Comparison of ENCODE assay signal across 8 cellular contexts in the genomic region with DNA sequence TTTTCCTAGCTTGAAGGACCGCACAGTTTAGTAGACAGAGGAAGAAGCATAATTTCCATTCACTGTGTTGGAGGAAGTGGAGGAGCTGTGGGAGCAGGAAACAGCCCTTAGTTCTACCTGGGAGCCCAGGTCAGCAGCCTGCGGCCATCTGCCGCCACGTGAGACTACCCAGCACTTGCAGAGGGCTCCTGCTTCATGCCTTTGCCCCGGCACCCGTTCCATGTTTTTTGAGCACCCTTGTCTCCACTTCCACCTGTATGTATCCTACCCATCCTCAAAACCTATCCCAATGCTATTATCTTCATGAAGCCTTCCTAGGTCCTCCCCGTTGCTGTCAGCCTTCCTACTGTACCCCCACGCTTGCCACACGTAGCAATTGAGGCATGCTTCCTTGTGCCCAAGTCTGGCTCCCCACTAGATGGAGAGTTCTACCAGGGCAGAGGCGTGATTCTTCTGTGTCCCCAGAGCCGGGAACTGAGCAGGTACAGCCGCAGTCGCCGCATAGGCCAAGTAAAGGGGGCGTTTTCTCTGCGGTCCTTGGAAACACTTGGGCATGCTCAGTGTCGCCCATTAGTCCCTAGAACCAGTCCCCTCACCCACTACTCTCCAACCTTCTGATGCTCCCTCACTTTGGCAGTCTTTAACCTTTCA. TPM values are rescaled to one million over a fixed set of nuclear protein-coding genes. Genes with fewer than 3 reads are reported as not detected.
DNase-seq lines count a peak whose midpoint lies in the region; ATAC-seq and TF ChIP-seq lines count a peak whose summit lies in the region.

No MANE protein-coding gene starts in this region.

- no peaks in the 10 kb centered on the region for H3K79me2 ChIP-seq in OCI-LY7 (ENCODE audit: insufficient read depth, low read depth, low read length)

- ATAC-seq in activated CD4-positive, CD25-positive, alpha-beta regulatory T cell treated with anti-CD3 and anti-CD28 coated beads, Interleukin-2, amount 50 U/mL, for 24 hours, result peak; percentile 27 to 31
- peak; percentile 9 for ATAC-seq in HG02759 (IDR thresholded peaks at IDR 0.05; ENCODE audit: unreplicated experiment)
- ATAC-seq in HG02840 (IDR thresholded peaks at IDR 0.05; ENCODE audit: low FRiP score, unreplicated experiment), result no peak
- ATAC-seq in esophagus mucosa, result no peak

- H3K36me3 Mint-ChIP-seq in endothelial cell (ENCODE audit: low read depth, unreplicated experiment), result peaks cover 5% of the 10 kb centered on the region
- peaks cover 11% of the 10 kb centered on the region for H3K36me3 Mint-ChIP-seq in nephron progenitor cell (ENCODE audit: low read depth)

- H3K9me3 ChIP-seq in OCI-LY7 (ENCODE audit: low read length), result no peaks in the 10 kb centered on the region

- CTCF ChIA-PET in OCI-LY7 (lab: Charles Lee; ENCODE audit: unreplicated experiment), result no interaction called here

- peak overlapping the region; percentile 86 for H3K27ac ChIP-seq in OCI-LY7 (ENCODE audit: low read depth, low read length, poor library complexity, severe bottlenecking)

- peak overlapping the region; percentile 98 for H3K4me2 ChIP-seq in OCI-LY7 (ENCODE audit: low read length)

- H3K4me1 Mint-ChIP-seq in endothelial cell (ENCODE audit: unreplicated experiment), result peaks cover 30% of the 10 kb centered on the region
- peaks cover 49% of the 10 kb centered on the region for H3K4me1 Mint-ChIP-seq in nephron progenitor cell

- H2AFZ ChIP-seq in OCI-LY7 (ENCODE audit: low read length), result peak overlapping the region; percentile 61

- H3K27ac Mint-ChIP-seq in endothelial cell (ENCODE audit: unreplicated experiment) (no peak overlapping the region), nephron progenitor cell (peak overlapping the region; percentile 83)

- no peak for DNase-seq in activated CD4-positive, CD25-positive, alpha-beta regulatory T cell (lab: John Stamatoyannopoulos, UW)
- DNase-seq in OCI-LY7 (ENCODE audit: low spot score) (no peak), endothelial cell (ENCODE audit: low spot score) (no peak), nephron progenitor cell (no peak)

- TF ChIP-seq CTCF in OCI-LY7 (conservative IDR thresholded peaks at IDR 0.05; ENCODE audit: low read length), result no peak
- no peak for TF ChIP-seq CTCF in endothelial cell (IDR thresholded peaks at IDR 0.05; ENCODE audit: unreplicated experiment)
- TF ChIP-seq CTCF in nephron progenitor cell (IDR thresholded peaks at IDR 0.05), result no peak

- H3K4me3 ChIP-seq in OCI-LY7 (ENCODE audit: low read depth, low read length, poor library complexity, severe bottlenecking), result peak overlapping the region; percentile 98

- POLR2A ChIA-PET in OCI-LY7 (lab: Charles Lee), result interaction anchor here (0.6 to 0.8 kb wide), 2 partner anchors 18 to 804 kb away, joined by 3 read pairs; no protein-coding TSS in a partner anchor

- no peaks in the 10 kb centered on the region for H4K20me1 ChIP-seq in OCI-LY7 (ENCODE audit: insufficient read depth, low read length)

- no peaks in the 10 kb centered on the region for H3K36me3 ChIP-seq in OCI-LY7 (ENCODE audit: insufficient read depth, low read length)

- no peaks in the 10 kb centered on the region for H3K9me2 ChIP-seq in OCI-LY7 (ENCODE audit: insufficient read depth, low read length)

- intact Hi-C loops in OCI-LY7 (cut with micrococcal nuclease; ENCODE audit: unreplicated experiment), result no loop called here

- no peaks in the 10 kb centered on the region for H3K9me3 Mint-ChIP-seq in endothelial cell (ENCODE audit: unreplicated experiment)
- no peaks in the 10 kb centered on the region for H3K9me3 Mint-ChIP-seq in nephron progenitor cell

- BruUV-seq in OCI-LY7 (replicated peaks; lab: Mats Ljungman, UMichigan), result TSS peak; percentile 43

- H3K27me3 Mint-ChIP-seq in endothelial cell (ENCODE audit: unreplicated experiment) (peaks cover 17% of the 10 kb centered on the region), nephron progenitor cell (ENCODE audit: low read depth, poor library complexity) (peaks cover 8% of the 10 kb centered on the region)

- peak overlapping the region; percentile 94 for H3K4me3 Mint-ChIP-seq in endothelial cell (ENCODE audit: unreplicated experiment)
- H3K4me3 Mint-ChIP-seq in nephron progenitor cell, result peak overlapping the region; percentile 91

- H3K4me1 ChIP-seq in OCI-LY7 (ENCODE audit: insufficient read depth, low read length, poor library complexity, severe bottlenecking), result peaks cover 61% of the 10 kb centered on the region

RNA-seq across cellular contexts. Expression of a gene that starts 1.9 kb away (rescaled TPM):
- total RNA-seq in OCI-LY7 (2014; rRNA removed; shearing (Covaris generic)), result 7.0 and 8.2 TPM in 2 replicates
- 21.8 and 22.4 TPM in 2 replicates for total RNA-seq in OCI-LY7 (2022)
- 2.8 TPM for total RNA-seq in endothelial cell (ENCODE audit: unreplicated experiment)
- 46.7 TPM for total RNA-seq in esophagus mucosa

RNA-seq across cellular contexts. Expression of a gene that starts 38.0 kb away (rescaled TPM):
- total RNA-seq in OCI-LY7 (2014; rRNA removed; shearing (Covaris generic)), result 1.9 and 8.9 TPM in 2 replicates
- total RNA-seq in OCI-LY7 (2022) (4.6 and 9.2 TPM in 2 replicates), endothelial cell (ENCODE audit: unreplicated experiment) (4.2 TPM), esophagus mucosa (4.0 TPM)

RNA-seq across cellular contexts. Expression of a gene that starts 50.4 kb away (rescaled TPM):
- total RNA-seq in OCI-LY7 (2014; rRNA removed; shearing (Covaris generic)), result 1.4 and 1.9 TPM in 2 replicates
- 0.57 and 0.65 TPM in 2 replicates for total RNA-seq in OCI-LY7 (2022)
- 35.4 TPM for total RNA-seq in endothelial cell (ENCODE audit: unreplicated experiment)
- 40.1 TPM for total RNA-seq in esophagus mucosa

RNA-seq across cellular contexts. Expression of a gene that starts 54.6 kb away (rescaled TPM):
- 62.0 and 97.1 TPM in 2 replicates for total RNA-seq in OCI-LY7 (2014; rRNA removed; shearing (Covaris generic))
- 58.9 and 68.4 TPM in 2 replicates for total RNA-seq in OCI-LY7 (2022)
- total RNA-seq in endothelial cell (ENCODE audit: unreplicated experiment), result 94.5 TPM
- 95.7 TPM for total RNA-seq in esophagus mucosa

RNA-seq across cellular contexts. Expression of a gene that starts 59.6 kb away (rescaled TPM):
- 42.1 and 45.6 TPM in 2 replicates for total RNA-seq in OCI-LY7 (2014; rRNA removed; shearing (Covaris generic))
- total RNA-seq in OCI-LY7 (2022) (21.6 and 28.6 TPM in 2 replicates), endothelial cell (ENCODE audit: unreplicated experiment) (17.1 TPM), esophagus mucosa (18.3 TPM)

Comparison
In these comparisons a context has a peak if more than half of its experiments do, and no peak if none do; other contexts are left out.
1. ATAC-seq: peak in activated CD4-positive, CD25-positive, alpha-beta regulatory T cell treated with anti-CD3 and anti-CD28 coated beads, Interleukin-2, amount 50 U/mL, for 24 hours (2 of 2) and HG02759 (single experiment); none in HG02840 (single experiment) and esophagus mucosa (single experiment).
2. RNA of a gene that starts 50.4 kb away (total RNA-seq): 40.1 TPM in esophagus mucosa (single experiment) and 35.4 TPM in endothelial cell (single experiment); 0.57 to 1.9 TPM in OCI-LY7; every median in the first group is over 10 times any median in the second.